ENCODE assay signal across 14 cellular contexts in the genomic region with DNA sequence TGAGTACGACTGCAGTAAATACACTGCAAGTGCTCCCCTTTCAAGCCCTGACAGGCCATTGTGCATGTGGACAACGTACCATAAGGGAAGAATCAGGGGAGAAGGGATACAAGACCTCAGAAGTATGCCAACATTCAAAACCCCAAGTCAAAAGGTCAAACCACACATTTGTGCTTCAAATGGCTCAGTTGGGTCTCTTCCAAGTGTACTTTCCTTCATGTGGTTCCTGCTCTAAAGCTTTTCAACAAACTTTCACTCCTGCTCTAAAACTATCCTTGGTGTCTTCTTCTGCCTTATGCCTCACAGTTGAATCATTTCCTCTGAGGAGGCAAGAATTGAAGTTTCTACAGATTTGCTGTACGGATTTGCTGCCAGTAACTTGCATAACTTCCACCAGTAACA.
DNase-seq lines count a peak whose midpoint lies in the region; ATAC-seq, FAIRE-seq and TF ChIP-seq lines count a peak whose summit lies in the region.
"Had no signal": no experiment of that assay in that cellular context is flagged by ENCODE, and none has a peak within 500 bp of the region (broad histone marks: within the 10 kb centered on the region; RNA-seq: fewer than 3 reads in every experiment).

No MANE protein-coding gene starts in this region.

- H3K27me3 ChIP-seq in kidney epithelial cell (ENCODE audit: control insufficient read depth, insufficient read depth, low read length), result no peaks in the 10 kb centered on the region
- H3K27me3 ChIP-seq: esophagus muscularis mucosa, right lobe of liver had no signal

- H3K27ac Mint-ChIP-seq in activated naive CD4-positive, alpha-beta T cell treated with anti-CD3 and anti-CD28 coated beads, Interleukin-2, amount 50 U/mL, for 72 hours, result no peak overlapping the region
- H3K27ac Mint-ChIP-seq: activated CD4-positive, alpha-beta memory T cell treated with anti-CD3 and anti-CD28 coated beads, Interleukin-2, amount 10 ng/mL, durations not matched to agents 7 days and 5 days had no signal

- in situ Hi-C loops in astrocyte of the spinal cord (cut with HindIII; ENCODE audit: low sequenced_read_pairs), result no loop called here

- H3K36me3 Mint-ChIP-seq in activated naive CD4-positive, alpha-beta T cell treated with anti-CD3 and anti-CD28 coated beads, Interleukin-2, amount 50 U/mL, for 72 hours, result peaks cover 0 to 12% of the 10 kb centered on the region in 2 donors

- no peak for ATAC-seq in activated naive CD4-positive, alpha-beta T cell treated with anti-CD3 and anti-CD28 coated beads, Interleukin-2, amount 50 U/mL, for 72 hours
- no peak for ATAC-seq in HG02763 (IDR thresholded peaks at IDR 0.05; ENCODE audit: unreplicated experiment)
- ATAC-seq: lower lobe of right lung, right lobe of liver had no signal

- TF ChIP-seq CTCF in AG09319 (IDR thresholded peaks at IDR 0.05; ENCODE audit: low read depth, low read length) (no peak), astrocyte of the spinal cord (IDR thresholded peaks at IDR 0.05; ENCODE audit: low read depth, low read length) (no peak), kidney epithelial cell (IDR thresholded peaks at IDR 0.05; ENCODE audit: insufficient read depth, low read length, poor library complexity, severe bottlenecking) (no peak)

- no peak overlapping the region for H3K4me3 ChIP-seq in astrocyte of the spinal cord (ENCODE audit: low read depth, low read length)
- no peak overlapping the region for H3K4me3 ChIP-seq in kidney epithelial cell (ENCODE audit: low read depth, low read length)
- H3K4me3 ChIP-seq: esophagus muscularis mucosa, lower lobe of right lung, right lobe of liver had no signal

- H3K36me3 ChIP-seq in kidney epithelial cell (ENCODE audit: control insufficient read depth, insufficient read depth, low read length), result no peaks in the 10 kb centered on the region
- H3K36me3 ChIP-seq: esophagus muscularis mucosa, lower lobe of right lung, right lobe of liver had no signal

- DNase-seq in AG09319 (ENCODE audit: extremely low read depth, low read depth) (peak; percentile 93), HTR-8/SVneo (ENCODE audit: insufficient read length, low spot score) (peak; percentile 19), astrocyte of the spinal cord (ENCODE audit: low read depth, low spot score) (peak; percentile 99), kidney epithelial cell (ENCODE audit: low read depth) (peak; percentile 73), NCI-H2227 (lab: John Stamatoyannopoulos, UW; ENCODE audit: unreplicated experiment) (no peak), NCI-H1436 treated with DMSO at 0.1 percent for 48 hours (lab: John Stamatoyannopoulos, UW) (no peak)
- no peak for DNase-seq in activated naive CD4-positive, alpha-beta T cell treated with anti-CD3 and anti-CD28 coated beads, Interleukin-2, amount 50 U/mL, for 72 hours (ENCODE audit: low spot score in 2 of 2)
- DNase-seq: activated CD4-positive, alpha-beta memory T cell treated with anti-CD3 and anti-CD28 coated beads, Interleukin-2, amount 10 ng/mL, durations not matched to agents 7 days and 5 days; amygdala; Caco-2; lower lobe of right lung; right lobe of liver had no signal

- no peak for FAIRE-seq in HTR-8/SVneo (lab: Jason Lieb, UNC)

- H3K9me3 Mint-ChIP-seq in activated naive CD4-positive, alpha-beta T cell treated with anti-CD3 and anti-CD28 coated beads, Interleukin-2, amount 50 U/mL, for 72 hours, result peaks cover 10 to 20% of the 10 kb centered on the region in 2 donors

Comparison
In these comparisons a context has a peak if more than half of its experiments do, and no peak if none do; other contexts are left out.
1. DNase-seq: peak in AG09319 (single experiment), HTR-8/SVneo (single experiment), astrocyte of the spinal cord (single experiment) and kidney epithelial cell (single experiment); none in NCI-H2227 (single experiment), NCI-H1436 treated with DMSO at 0.1 percent for 48 hours (single experiment) and activated naive CD4-positive, alpha-beta T cell treated with anti-CD3 and anti-CD28 coated beads, Interleukin-2, amount 50 U/mL, for 72 hours (0 of 2).